ENCODE assay signal across 12 cellular contexts in the genomic region with DNA sequence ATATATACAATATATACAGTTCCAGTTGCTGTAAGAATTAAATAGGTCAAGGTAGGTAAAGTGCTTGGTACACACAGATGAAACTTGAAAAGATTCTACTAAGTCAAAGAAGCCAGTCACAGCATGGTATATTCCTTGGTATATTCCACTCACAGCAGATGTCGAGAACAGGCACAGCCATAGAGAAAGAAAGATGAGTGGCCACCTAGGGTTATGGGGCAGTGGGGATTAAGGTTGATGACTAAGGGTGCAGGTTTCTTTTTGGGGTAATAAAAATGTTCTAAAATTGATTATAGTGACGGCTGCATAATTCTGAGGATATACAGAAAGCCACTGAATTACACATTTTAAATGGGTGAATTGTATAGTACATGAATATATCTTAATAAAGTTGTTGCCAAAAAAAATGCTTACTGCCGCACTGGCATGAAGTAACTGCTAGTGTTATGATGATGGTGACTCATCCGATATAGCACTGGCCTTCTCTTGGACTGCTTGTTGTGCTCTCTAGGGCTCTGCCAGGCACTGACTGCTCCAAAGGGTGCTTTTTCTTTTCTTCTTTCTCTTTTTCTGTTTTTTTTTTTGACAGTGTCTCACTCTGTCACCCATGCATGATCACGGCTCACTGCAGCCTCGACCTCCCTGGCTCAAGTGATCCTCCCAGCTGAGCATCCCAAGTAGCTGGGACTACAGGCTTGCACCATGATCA. TPM values are rescaled to one million over a fixed set of nuclear protein-coding genes. Genes with fewer than 3 reads are reported as not detected.
DNase-seq lines count a peak whose midpoint lies in the region; ATAC-seq and TF ChIP-seq lines count a peak whose summit lies in the region.
"Had no signal": no experiment of that assay in that cellular context is flagged by ENCODE, and none has a peak within 500 bp of the region (broad histone marks: within the 10 kb centered on the region; RNA-seq: fewer than 3 reads in every experiment).

No MANE protein-coding gene starts in this region.

- ATAC-seq in GM18520 (IDR thresholded peaks at IDR 0.05; ENCODE audit: unreplicated experiment), result no peak
- ATAC-seq in HG03521 (IDR thresholded peaks at IDR 0.05; ENCODE audit: unreplicated experiment), result no peak

- no peak for TF ChIP-seq CTCF in fibroblast of mammary gland (conservative IDR thresholded peaks at IDR 0.05; ENCODE audit: control insufficient read depth, insufficient read depth, low read depth, low read length)
- no peak for TF ChIP-seq CTCF in retinal pigment epithelial cell (conservative IDR thresholded peaks at IDR 0.05; ENCODE audit: low read depth, low read length)

- peak; percentile 81 for DNase-seq in Daoy (ENCODE audit: low read depth)
- DNase-seq in RPMI7951 (ENCODE audit: low read depth), result peak; percentile 77
- peak; percentile 91 for DNase-seq in fibroblast of mammary gland (ENCODE audit: low read depth)
- DNase-seq in retinal pigment epithelial cell (ENCODE audit: low read depth), result peak; percentile 96
- DNase-seq in activated CD8-positive, alpha-beta memory T cell treated with anti-CD3 and anti-CD28 coated beads for 24 hours, result no peak
- DNase-seq in RPMI8226, result no peak
- DNase-seq: activated CD4-positive, alpha-beta memory T cell treated with anti-CD3 and anti-CD28 coated beads, Interleukin-2, amount 10 ng/mL, durations not matched to agents 7 days and 5 days; DMS153; erythroblast; NCI-H446 treated with DMSO at 0.1 percent for 48 hours had no signal

- H3K4me3 ChIP-seq in fibroblast of mammary gland (ENCODE audit: control insufficient read depth, low read depth, low read length), result no peak overlapping the region
- no peak overlapping the region for H3K4me3 ChIP-seq in retinal pigment epithelial cell (ENCODE audit: low read length)

RNA-seq across cellular contexts. Expression of a gene that starts 23.5 kb away (rescaled TPM):
- total RNA-seq in Daoy (2014; rRNA removed; shearing (Covaris generic)), result 7.9 and 11.9 TPM in 2 replicates
- total RNA-seq in RPMI7951 (2014; rRNA removed; shearing (Covaris generic)), result 1.7 and 2.4 TPM in 2 replicates

RNA-seq across cellular contexts. Expression of a gene that starts 39.5 kb away (rescaled TPM):
- 1.8 and 2.1 TPM in 2 replicates for total RNA-seq in Daoy (2014; rRNA removed; shearing (Covaris generic))
- total RNA-seq in RPMI7951 (2014; rRNA removed; shearing (Covaris generic)), result 1.3 TPM in 2 replicates

Comparison
In these comparisons a context has a peak if more than half of its experiments do, and no peak if none do; other contexts are left out.
1. DNase-seq: peak in Daoy (single experiment), RPMI7951 (single experiment), fibroblast of mammary gland (single experiment) and retinal pigment epithelial cell (single experiment); none in activated CD8-positive, alpha-beta memory T cell treated with anti-CD3 and anti-CD28 coated beads for 24 hours (single experiment) and RPMI8226 (single experiment).